26 cellular contexts compared by ENCODE assay signal in the genomic region with DNA sequence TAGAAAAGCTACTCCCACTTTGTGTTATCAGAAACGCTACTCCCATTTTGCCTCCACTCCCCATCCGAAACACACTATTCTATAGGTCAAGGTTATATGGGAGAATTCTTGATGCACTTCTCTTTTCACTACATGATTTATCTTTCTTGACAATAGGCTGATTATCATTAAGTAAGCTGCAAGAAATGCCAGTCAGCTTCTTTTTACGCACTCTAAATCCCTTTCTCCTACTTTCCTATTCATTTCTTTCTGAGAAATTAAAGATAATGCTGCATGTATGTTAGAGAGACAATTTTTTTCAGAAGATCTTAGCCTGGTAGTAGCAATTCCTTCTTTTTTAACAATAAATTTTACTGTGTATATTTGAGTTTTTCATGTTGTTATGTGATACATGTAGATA.
"Had no signal": no experiment of that assay in that cellular context is flagged by ENCODE, and none has a peak within 500 bp of the region (broad histone marks: within the 10 kb centered on the region; RNA-seq: fewer than 3 reads in every experiment).

No MANE protein-coding gene starts in this region.

- H3K27me3 ChIP-seq: stomach, suprapubic skin, testis, thyroid gland, tibial artery, tibial nerve, upper lobe of left lung, upper lobe of right lung, uterus, vagina had no signal

- DNase-seq: stimulated activated CD4-positive, alpha-beta T cell treated with anti-CD3 and anti-CD28 coated beads, Interleukin-2, amount 100 ng/mL, for 48 hours; stimulated activated CD4-positive, alpha-beta T cell treated with anti-CD3 and anti-CD28 coated beads, Interleukin-4, amount 100 ng/mL, for 1 hour; stimulated activated CD4-positive, alpha-beta T cell treated with anti-CD3 and anti-CD28 coated beads, Interleukin-4, amount 100 ng/mL, for 24 hours; stimulated activated CD4-positive, alpha-beta T cell treated with anti-CD3 and anti-CD28 coated beads, Interleukin-4, amount 100 ng/mL, for 4 hours; stimulated activated CD8-positive, alpha-beta memory T cell treated with anti-CD3 and anti-CD28 coated beads, Interleukin-4, amount 100 ng/mL, for 48 hours; stimulated activated naive B cell treated with anti-CD40 and anti-IgM and Interleukin-4, amounts not matched to agents 10 μg/mL and 1 μg/mL and 100 μg/mL, for 72 hours; stimulated activated naive CD4-positive, alpha-beta T cell; stimulated activated naive CD4-positive, alpha-beta T cell treated with Interleukin-2 at 50 U/mL for 16 hours; stimulated activated naive CD8-positive, alpha-beta T cell treated with anti-CD3 and anti-CD28 coated beads, Interleukin-15, amount 100 ng/mL, for 72 hours; stimulated activated naive CD8-positive, alpha-beta T cell treated with anti-CD3 and anti-CD28 coated beads, Interleukin-15, Interleukin-2, amounts not matched to agents 100 U/mL and 50 U/mL, for 24 hours; stomach; substantia nigra; testis; thyroid gland; tibial artery; trophoblast cell; upper lobe of left lung; upper lobe of right lung; uterus had no signal

- H3K4me3 ChIP-seq: stomach, suprapubic skin, testis, thoracic aorta, thyroid gland, tibial artery, tibial nerve, upper lobe of left lung, upper lobe of right lung, uterus, vagina had no signal

- H3K4me1 ChIP-seq: stomach, suprapubic skin, testis, thyroid gland, tibial artery, tibial nerve, upper lobe of left lung, upper lobe of right lung, uterus, vagina had no signal

- H3K27ac ChIP-seq: stomach, suprapubic skin, testis, thoracic aorta, thyroid gland, tibial artery, tibial nerve, upper lobe of left lung, upper lobe of right lung, uterus, vagina had no signal

- ATAC-seq: stimulated activated effector memory CD8-positive, alpha-beta T cell treated with anti-CD3 and anti-CD28 coated beads, Interleukin-12 subunit alpha, Interleukin-12 subunit beta, amount 100 ng/mL, for 72 hours; stimulated activated memory B cell treated with anti-CD40 and anti-IgM and Interleukin-4, amounts not matched to agents 10 μg/mL and 1 μg/mL and 100 μg/mL, for 72 hours; stimulated activated naive B cell treated with anti-CD40 and anti-IgM and Interleukin-4, amounts not matched to agents 10 μg/mL and 1 μg/mL and 100 μg/mL, for 72 hours; stimulated activated naive CD8-positive, alpha-beta T cell treated with anti-CD3 and anti-CD28 coated beads, Interleukin-15, amount 100 ng/mL, for 72 hours; stimulated activated naive CD8-positive, alpha-beta T cell treated with anti-CD3 and anti-CD28 coated beads, Interleukin-15, Interleukin-2, amounts not matched to agents 100 U/mL and 50 U/mL, for 24 hours; upper lobe of right lung had no signal

- FAIRE-seq: urothelium cell line had no signal

- H3K9me3 ChIP-seq: suprapubic skin, testis, thoracic aorta, thyroid gland, tibial artery, upper lobe of left lung, upper lobe of right lung, uterus, vagina had no signal

- H3K36me3 ChIP-seq: stomach, suprapubic skin, thoracic aorta, thyroid gland, tibial artery, tibial nerve, upper lobe of left lung, upper lobe of right lung, uterus, vagina had no signal
